Comparison of ENCODE assay signal across 1 cellular context in the genomic region with DNA sequence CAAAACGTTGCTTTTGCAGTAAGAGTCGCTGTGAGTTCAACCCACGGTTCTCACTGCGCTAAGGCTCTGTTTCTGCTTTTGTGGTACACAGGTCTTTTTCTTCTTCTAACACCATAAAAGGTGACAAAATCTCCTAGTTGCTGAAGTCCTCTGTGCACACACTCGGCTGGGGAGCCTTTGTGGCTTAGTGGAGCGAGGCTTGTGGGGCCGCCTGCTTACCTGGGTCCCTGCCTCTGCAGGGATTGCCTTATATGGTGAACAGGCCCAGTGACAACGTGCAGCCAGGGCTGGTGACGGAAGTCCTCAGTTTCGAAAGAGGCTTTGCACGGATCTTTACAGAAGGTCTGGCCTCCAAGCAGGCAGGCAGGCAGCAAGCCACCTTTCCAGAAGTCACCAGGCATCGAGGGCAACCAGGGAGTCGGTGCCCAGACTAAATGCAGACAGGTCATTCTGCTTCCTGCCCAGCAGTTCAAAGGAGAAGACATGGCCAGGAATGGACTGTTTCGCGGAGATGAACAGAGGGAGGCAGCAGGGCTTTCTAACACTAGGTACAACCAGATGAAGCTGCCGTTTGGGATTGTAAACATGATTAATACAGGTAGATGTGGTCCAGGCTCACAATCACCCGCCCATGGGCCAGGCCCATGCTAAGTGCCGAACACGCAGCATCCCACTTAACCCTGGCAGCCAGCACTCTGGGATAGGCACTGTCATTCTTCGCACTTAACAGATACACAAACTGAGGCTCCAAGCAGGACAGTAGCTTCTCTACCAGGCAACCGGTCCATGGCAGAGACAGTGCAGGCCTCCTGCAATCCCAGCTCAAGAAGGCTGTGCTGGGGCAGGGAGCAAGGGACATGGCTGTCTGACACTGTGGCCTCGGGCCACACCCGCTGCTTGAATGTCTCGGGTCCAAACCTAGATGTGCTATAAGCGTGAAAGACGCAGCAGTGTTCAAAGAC.
TF ChIP-seq lines count a peak whose summit lies in the region.

No MANE protein-coding gene starts in this region.

TF ChIP-seq in HepG2, 621 proteins besides CTCF, POLR2A, EP300 and RAD21 (continued from another document and continues in another):
- TF ChIP-seq, protein P1, sequence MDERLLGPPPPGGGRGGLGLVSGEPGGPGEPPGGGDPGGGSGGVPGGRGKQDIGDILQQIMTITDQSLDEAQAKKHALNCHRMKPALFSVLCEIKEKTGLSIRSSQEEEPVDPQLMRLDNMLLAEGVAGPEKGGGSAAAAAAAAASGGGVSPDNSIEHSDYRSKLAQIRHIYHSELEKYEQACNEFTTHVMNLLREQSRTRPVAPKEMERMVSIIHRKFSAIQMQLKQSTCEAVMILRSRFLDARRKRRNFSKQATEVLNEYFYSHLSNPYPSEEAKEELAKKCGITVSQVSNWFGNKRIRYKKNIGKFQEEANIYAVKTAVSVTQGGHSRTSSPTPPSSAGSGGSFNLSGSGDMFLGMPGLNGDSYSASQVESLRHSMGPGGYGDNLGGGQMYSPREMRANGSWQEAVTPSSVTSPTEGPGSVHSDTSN (CRISPR knock-in tag; IDR thresholded peaks at IDR 0.05) = 0 out of 2 replicates have a peak, but pooled peaks have one; percentile 36
- TF ChIP-seq, protein P2, sequence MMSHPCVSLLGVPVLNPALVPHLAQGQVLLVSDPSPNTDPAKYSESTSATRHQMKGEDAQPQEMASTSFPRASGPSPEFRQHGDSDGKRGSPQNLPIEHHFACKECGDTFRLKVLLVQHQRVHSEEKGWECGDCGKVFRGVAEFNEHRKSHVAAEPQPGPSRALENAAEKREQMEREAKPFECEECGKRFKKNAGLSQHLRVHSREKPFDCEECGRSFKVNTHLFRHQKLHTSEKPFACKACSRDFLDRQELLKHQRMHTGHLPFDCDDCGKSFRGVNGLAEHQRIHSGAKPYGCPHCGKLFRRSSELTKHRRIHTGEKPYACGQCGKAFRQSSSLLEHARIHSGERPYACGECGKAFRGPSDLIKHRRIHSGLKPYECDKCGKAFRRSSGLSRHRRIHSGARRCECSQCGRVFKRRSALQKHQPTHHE (CRISPR knock-in tag; IDR thresholded peaks at IDR 0.05; ENCODE audit: borderline replicate concordance) = no peak
- TF ChIP-seq KLF15 (CRISPR knock-in tag; IDR thresholded peaks at IDR 0.05; ENCODE audit: borderline replicate concordance) (no peak), SETDB1 (CRISPR knock-in tag; IDR thresholded peaks at IDR 0.05; ENCODE audit: borderline replicate concordance) (no peak), ZNF501 (CRISPR knock-in tag; IDR thresholded peaks at IDR 0.05) (peak; percentile 61; the same call in 1 of the 2 replicates), ZBTB20 (CRISPR knock-in tag; IDR thresholded peaks at IDR 0.05; ENCODE audit: borderline replicate concordance, low read depth) (no peak; the same call in 1 of the 2 replicates), ZNF678 (CRISPR knock-in tag; IDR thresholded peaks at IDR 0.05) (0 out of 2 replicates have a peak, but pooled peaks have one; percentile 20), ZSCAN22 (CRISPR knock-in tag; IDR thresholded peaks at IDR 0.05) (no peak), ZNF546 (CRISPR knock-in tag; conservative IDR thresholded peaks at IDR 0.05) (0 out of 2 replicates have a peak, but pooled peaks have one; percentile 59), MAFF (IDR thresholded peaks at IDR 0.05; ENCODE audit: low read depth, low read length) (no peak), ZNF543 (CRISPR knock-in tag; IDR thresholded peaks at IDR 0.05) (no peak), MIXL1 (CRISPR knock-in tag; IDR thresholded peaks at IDR 0.05) (0 out of 2 replicates have a peak, but pooled peaks have one; percentile 27), MYNN (CRISPR knock-in tag; IDR thresholded peaks at IDR 0.05; ENCODE audit: low read depth) (0 out of 2 replicates have a peak, but pooled peaks have one; percentile 44), TBX3 (IDR thresholded peaks at IDR 0.05; ENCODE audit: borderline replicate concordance) (no peak), ZNF644 (CRISPR knock-in tag; IDR thresholded peaks at IDR 0.05; ENCODE audit: low read depth) (no peak), ZNF337 (CRISPR knock-in tag; IDR thresholded peaks at IDR 0.05; ENCODE audit: borderline replicate concordance, low read depth) (no peak), SRY (CRISPR knock-in tag; IDR thresholded peaks at IDR 0.05) (0 out of 2 replicates have a peak, but pooled peaks have one; percentile 61), ZNF615 (CRISPR knock-in tag; IDR thresholded peaks at IDR 0.05; ENCODE audit: borderline replicate concordance) (no peak), ZSCAN12 (CRISPR knock-in tag; IDR thresholded peaks at IDR 0.05) (no peak), ZNF792 (CRISPR knock-in tag; IDR thresholded peaks at IDR 0.05) (peak; percentile 35; the same call in 1 of the 2 replicates), ELF1 (CRISPR knock-in tag; IDR thresholded peaks at IDR 0.05) (peak; percentile 43; the same call in 1 of the 2 replicates), SAFB2 (CRISPR knock-in tag; IDR thresholded peaks at IDR 0.05; ENCODE audit: borderline replicate concordance, low read depth) (no peak), POLR2G (IDR thresholded peaks at IDR 0.05; ENCODE audit: low read depth, low read length) (no peak), ZNF263 (CRISPR knock-in tag; IDR thresholded peaks at IDR 0.05) (0 out of 2 replicates have a peak, but pooled peaks have one; percentile 37), TBP (CRISPR knock-in tag; IDR thresholded peaks at IDR 0.05) (no peak), MZF1 (CRISPR knock-in tag; IDR thresholded peaks at IDR 0.05; ENCODE audit: borderline replicate concordance) (no peak), ZNF496 (CRISPR knock-in tag; IDR thresholded peaks at IDR 0.05; ENCODE audit: insufficient replicate concordance) (no peak)
- TF ChIP-seq, protein P3, sequence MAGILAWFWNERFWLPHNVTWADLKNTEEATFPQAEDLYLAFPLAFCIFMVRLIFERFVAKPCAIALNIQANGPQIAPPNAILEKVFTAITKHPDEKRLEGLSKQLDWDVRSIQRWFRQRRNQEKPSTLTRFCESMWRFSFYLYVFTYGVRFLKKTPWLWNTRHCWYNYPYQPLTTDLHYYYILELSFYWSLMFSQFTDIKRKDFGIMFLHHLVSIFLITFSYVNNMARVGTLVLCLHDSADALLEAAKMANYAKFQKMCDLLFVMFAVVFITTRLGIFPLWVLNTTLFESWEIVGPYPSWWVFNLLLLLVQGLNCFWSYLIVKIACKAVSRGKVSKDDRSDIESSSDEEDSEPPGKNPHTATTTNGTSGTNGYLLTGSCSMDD (CRISPR knock-in tag; IDR thresholded peaks at IDR 0.05) = no peak
- TF ChIP-seq, protein P4, sequence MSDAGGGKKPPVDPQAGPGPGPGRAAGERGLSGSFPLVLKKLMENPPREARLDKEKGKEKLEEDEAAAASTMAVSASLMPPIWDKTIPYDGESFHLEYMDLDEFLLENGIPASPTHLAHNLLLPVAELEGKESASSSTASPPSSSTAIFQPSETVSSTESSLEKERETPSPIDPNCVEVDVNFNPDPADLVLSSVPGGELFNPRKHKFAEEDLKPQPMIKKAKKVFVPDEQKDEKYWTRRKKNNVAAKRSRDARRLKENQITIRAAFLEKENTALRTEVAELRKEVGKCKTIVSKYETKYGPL (CRISPR knock-in tag; IDR thresholded peaks at IDR 0.05) = no peak
- TF ChIP-seq, protein P5, sequence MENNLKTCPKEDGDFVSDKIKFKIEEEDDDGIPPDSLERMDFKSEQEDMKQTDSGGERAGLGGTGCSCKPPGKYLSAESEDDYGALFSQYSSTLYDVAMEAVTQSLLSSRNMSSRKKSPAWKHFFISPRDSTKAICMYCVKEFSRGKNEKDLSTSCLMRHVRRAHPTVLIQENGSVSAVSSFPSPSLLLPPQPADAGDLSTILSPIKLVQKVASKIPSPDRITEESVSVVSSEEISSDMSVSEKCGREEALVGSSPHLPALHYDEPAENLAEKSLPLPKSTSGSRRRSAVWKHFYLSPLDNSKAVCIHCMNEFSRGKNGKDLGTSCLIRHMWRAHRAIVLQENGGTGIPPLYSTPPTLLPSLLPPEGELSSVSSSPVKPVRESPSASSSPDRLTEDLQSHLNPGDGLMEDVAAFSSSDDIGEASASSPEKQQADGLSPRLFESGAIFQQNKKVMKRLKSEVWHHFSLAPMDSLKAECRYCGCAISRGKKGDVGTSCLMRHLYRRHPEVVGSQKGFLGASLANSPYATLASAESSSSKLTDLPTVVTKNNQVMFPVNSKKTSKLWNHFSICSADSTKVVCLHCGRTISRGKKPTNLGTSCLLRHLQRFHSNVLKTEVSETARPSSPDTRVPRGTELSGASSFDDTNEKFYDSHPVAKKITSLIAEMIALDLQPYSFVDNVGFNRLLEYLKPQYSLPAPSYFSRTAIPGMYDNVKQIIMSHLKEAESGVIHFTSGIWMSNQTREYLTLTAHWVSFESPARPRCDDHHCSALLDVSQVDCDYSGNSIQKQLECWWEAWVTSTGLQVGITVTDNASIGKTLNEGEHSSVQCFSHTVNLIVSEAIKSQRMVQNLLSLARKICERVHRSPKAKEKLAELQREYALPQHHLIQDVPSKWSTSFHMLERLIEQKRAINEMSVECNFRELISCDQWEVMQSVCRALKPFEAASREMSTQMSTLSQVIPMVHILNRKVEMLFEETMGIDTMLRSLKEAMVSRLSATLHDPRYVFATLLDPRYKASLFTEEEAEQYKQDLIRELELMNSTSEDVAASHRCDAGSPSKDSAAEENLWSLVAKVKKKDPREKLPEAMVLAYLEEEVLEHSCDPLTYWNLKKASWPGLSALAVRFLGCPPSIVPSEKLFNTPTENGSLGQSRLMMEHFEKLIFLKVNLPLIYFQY (CRISPR knock-in tag; IDR thresholded peaks at IDR 0.05; ENCODE audit: borderline replicate concordance) = no peak
- TF ChIP-seq, protein P6, sequence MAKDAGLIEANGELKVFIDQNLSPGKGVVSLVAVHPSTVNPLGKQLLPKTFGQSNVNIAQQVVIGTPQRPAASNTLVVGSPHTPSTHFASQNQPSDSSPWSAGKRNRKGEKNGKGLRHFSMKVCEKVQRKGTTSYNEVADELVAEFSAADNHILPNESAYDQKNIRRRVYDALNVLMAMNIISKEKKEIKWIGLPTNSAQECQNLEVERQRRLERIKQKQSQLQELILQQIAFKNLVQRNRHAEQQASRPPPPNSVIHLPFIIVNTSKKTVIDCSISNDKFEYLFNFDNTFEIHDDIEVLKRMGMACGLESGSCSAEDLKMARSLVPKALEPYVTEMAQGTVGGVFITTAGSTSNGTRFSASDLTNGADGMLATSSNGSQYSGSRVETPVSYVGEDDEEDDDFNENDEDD (CRISPR knock-in tag; IDR thresholded peaks at IDR 0.05; ENCODE audit: borderline replicate concordance) = peak; percentile 37; the same call in 1 of the 2 replicates
- TF ChIP-seq, protein P7, sequence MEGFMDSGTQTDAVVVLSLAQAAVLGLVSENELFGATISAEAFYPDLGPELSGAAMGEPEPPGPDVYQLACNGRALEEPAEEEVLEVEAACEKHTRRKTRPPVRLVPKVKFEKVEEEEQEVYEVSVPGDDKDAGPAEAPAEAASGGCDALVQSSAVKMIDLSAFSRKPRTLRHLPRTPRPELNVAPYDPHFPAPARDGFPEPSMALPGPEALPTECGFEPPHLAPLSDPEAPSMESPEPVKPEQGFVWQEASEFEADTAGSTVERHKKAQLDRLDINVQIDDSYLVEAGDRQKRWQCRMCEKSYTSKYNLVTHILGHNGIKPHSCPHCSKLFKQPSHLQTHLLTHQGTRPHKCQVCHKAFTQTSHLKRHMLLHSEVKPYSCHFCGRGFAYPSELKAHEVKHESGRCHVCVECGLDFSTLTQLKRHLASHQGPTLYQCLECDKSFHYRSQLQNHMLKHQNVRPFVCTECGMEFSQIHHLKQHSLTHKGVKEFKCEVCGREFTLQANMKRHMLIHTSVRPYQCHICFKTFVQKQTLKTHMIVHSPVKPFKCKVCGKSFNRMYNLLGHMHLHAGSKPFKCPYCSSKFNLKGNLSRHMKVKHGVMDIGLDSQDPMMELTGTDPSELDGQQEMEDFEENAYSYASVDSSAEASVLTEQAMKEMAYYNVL (CRISPR knock-in tag; IDR thresholded peaks at IDR 0.05; ENCODE audit: borderline replicate concordance) = no peak
- TF ChIP-seq, protein P8, sequence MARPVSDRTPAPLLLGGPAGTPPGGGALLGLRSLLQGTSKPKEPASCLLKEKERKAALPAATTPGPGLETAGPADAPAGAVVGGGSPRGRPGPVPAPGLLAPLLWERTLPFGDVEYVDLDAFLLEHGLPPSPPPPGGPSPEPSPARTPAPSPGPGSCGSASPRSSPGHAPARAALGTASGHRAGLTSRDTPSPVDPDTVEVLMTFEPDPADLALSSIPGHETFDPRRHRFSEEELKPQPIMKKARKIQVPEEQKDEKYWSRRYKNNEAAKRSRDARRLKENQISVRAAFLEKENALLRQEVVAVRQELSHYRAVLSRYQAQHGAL (CRISPR knock-in tag; IDR thresholded peaks at IDR 0.05; ENCODE audit: not compliant biosample characterization) = no peak
- TF ChIP-seq, protein P9, sequence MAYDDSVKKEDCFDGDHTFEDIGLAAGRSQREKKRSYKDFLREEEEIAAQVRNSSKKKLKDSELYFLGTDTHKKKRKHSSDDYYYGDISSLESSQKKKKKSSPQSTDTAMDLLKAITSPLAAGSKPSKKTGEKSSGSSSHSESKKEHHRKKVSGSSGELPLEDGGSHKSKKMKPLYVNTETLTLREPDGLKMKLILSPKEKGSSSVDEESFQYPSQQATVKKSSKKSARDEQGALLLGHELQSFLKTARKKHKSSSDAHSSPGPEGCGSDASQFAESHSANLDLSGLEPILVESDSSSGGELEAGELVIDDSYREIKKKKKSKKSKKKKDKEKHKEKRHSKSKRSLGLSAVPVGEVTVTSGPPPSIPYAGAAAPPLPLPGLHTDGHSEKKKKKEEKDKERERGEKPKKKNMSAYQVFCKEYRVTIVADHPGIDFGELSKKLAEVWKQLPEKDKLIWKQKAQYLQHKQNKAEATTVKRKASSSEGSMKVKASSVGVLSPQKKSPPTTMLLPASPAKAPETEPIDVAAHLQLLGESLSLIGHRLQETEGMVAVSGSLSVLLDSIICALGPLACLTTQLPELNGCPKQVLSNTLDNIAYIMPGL (CRISPR knock-in tag; IDR thresholded peaks at IDR 0.05; ENCODE audit: borderline replicate concordance in 1 of 2, low read depth in 1 of 2) = peak in 1 of 2 experiments; percentile 22; a peak in 1 of 4 replicates
- TF ChIP-seq, protein P10, sequence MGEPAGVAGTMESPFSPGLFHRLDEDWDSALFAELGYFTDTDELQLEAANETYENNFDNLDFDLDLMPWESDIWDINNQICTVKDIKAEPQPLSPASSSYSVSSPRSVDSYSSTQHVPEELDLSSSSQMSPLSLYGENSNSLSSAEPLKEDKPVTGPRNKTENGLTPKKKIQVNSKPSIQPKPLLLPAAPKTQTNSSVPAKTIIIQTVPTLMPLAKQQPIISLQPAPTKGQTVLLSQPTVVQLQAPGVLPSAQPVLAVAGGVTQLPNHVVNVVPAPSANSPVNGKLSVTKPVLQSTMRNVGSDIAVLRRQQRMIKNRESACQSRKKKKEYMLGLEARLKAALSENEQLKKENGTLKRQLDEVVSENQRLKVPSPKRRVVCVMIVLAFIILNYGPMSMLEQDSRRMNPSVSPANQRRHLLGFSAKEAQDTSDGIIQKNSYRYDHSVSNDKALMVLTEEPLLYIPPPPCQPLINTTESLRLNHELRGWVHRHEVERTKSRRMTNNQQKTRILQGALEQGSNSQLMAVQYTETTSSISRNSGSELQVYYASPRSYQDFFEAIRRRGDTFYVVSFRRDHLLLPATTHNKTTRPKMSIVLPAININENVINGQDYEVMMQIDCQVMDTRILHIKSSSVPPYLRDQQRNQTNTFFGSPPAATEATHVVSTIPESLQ (CRISPR knock-in tag; conservative IDR thresholded peaks at IDR 0.05) = no peak
- TF ChIP-seq, protein P11, sequence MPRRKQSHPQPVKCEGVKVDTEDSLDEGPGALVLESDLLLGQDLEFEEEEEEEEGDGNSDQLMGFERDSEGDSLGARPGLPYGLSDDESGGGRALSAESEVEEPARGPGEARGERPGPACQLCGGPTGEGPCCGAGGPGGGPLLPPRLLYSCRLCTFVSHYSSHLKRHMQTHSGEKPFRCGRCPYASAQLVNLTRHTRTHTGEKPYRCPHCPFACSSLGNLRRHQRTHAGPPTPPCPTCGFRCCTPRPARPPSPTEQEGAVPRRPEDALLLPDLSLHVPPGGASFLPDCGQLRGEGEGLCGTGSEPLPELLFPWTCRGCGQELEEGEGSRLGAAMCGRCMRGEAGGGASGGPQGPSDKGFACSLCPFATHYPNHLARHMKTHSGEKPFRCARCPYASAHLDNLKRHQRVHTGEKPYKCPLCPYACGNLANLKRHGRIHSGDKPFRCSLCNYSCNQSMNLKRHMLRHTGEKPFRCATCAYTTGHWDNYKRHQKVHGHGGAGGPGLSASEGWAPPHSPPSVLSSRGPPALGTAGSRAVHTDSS (CRISPR knock-in tag; conservative IDR thresholded peaks at IDR 0.05) = no peak
